ENCODE assay signal across 31 cellular contexts in genomic region chr4:30959781-30960485, GRCh38.
"Had no signal": no experiment of that assay in that cellular context is flagged by ENCODE, and none has a peak within 500 bp of the region (broad histone marks: within the 10 kb centered on the region; RNA-seq: fewer than 3 reads in every experiment).

No MANE protein-coding gene starts in this region.

- DNase-seq: activated B cell treated with CpG ODN at 0.5 μM for 24 hours; activated CD4-positive, alpha-beta memory T cell treated with anti-CD3 and anti-CD28 coated beads for 36 hours; activated CD4-positive, alpha-beta T cell treated with anti-CD3 and anti-CD28 coated beads for 4 hours; activated CD4-positive, alpha-beta T cell treated with anti-CD3 and anti-CD28 coated beads, Interleukin-2, amount 10 ng/mL, durations not matched to agents 24 days and 14 days; activated CD4-positive, alpha-beta T cell treated with anti-CD3 and anti-CD28 coated beads, Interleukin-2, amount 50 U/mL, for 1 hour; activated CD4-positive, alpha-beta T cell treated with anti-CD3 and anti-CD28 coated beads, Interleukin-2, amount 50 U/mL, for 4 hours; activated CD4-positive, CD25-positive, alpha-beta regulatory T cell treated with anti-CD3 and anti-CD28 coated beads, Interleukin-2, amount 50 U/mL, for 72 hours; activated CD8-positive, alpha-beta memory T cell treated with anti-CD3 and anti-CD28 coated beads, Interleukin-2, amount 50 U/mL, for 4 hours; activated CD8-positive, alpha-beta T cell treated with anti-CD3 and anti-CD28 coated beads for 36 hours; activated effector memory CD4-positive, alpha-beta T cell treated with anti-CD3 and anti-CD28 coated beads, Interleukin-2, amount 50 U/mL, for 16 hours; activated gamma-delta T cell treated with Interleukin-2 at 50 U/mL for 16 hours; activated naive CD4-positive, alpha-beta T cell; activated naive CD4-positive, alpha-beta T cell treated with anti-CD3 and anti-CD28 coated beads for 36 hours; activated naive CD4-positive, alpha-beta T cell treated with anti-CD3 and anti-CD28 coated beads, Interleukin-2, amount 50 U/mL, for 16 hours; activated naive CD8-positive, alpha-beta T cell treated with anti-CD3 and anti-CD28 coated beads for 36 hours; activated T-cell treated with anti-CD3 and anti-CD28 coated beads for 4 hours; activated T-cell treated with anti-CD3 and anti-CD28 coated beads, Interleukin-2, amount 50 U/mL, for 1 hour; activated T-cell treated with anti-CD3 and anti-CD28 coated beads, Interleukin-2, amount 50 U/mL, for 4 hours; activated T-cell treated with anti-CD3 and anti-CD28 coated beads, Interleukin-2, amount 50 U/mL, for 72 hours; adrenal gland; amniotic stem cell; aorta; body of pancreas; brain microvascular endothelial cell; central memory CD4-positive, alpha-beta T cell; T-helper 2 cell; T-helper 9 cell had no signal

- H3K27me3 ChIP-seq: adrenal gland, body of pancreas, brain microvascular endothelial cell, breast epithelium had no signal

- H3K4me1 ChIP-seq: adrenal gland, body of pancreas, breast epithelium had no signal

- H3K9me3 ChIP-seq: adrenal gland, body of pancreas, breast epithelium had no signal

- H3K36me3 ChIP-seq: adrenal gland, brain microvascular endothelial cell, breast epithelium had no signal

- H3K4me3 ChIP-seq: adrenal gland, body of pancreas, breast epithelium had no signal

- H3K27ac ChIP-seq: adrenal gland, body of pancreas, brain microvascular endothelial cell, breast epithelium, VCaP had no signal

- ATAC-seq: activated CD8-positive, alpha-beta T cell treated with anti-CD3 and anti-CD28 coated beads for 36 hours; activated naive CD4-positive, alpha-beta T cell treated with anti-CD3 and anti-CD28 coated beads, Interleukin-2, amount 50 U/mL, for 72 hours; activated T-cell treated with anti-CD3 and anti-CD28 coated beads, Interleukin-2, amount 50 U/mL, for 4 hours; activated T-cell treated with anti-CD3 and anti-CD28 coated beads, Interleukin-2, amount 50 U/mL, for 72 hours; activated T-helper 17 cell treated with anti-CD3 and anti-CD28 coated beads, Interleukin-2, amount 50 U/mL, for 72 hours; body of pancreas had no signal
